In genomic region chr1:67052741-67053534, GRCh38 we compare ENCODE assay signal across 8 cellular contexts. TPM values are rescaled to one million over a fixed set of nuclear protein-coding genes. Genes with fewer than 3 reads are reported as not detected.
DNase-seq lines count a peak whose midpoint lies in the region; ATAC-seq and TF ChIP-seq lines count a peak whose summit lies in the region.

No MANE protein-coding gene starts in this region.

- peak; percentile 46 for DNase-seq in DMS 273 (lab: John Stamatoyannopoulos, UW; ENCODE audit: unreplicated experiment)
- no peak for DNase-seq in DMS 273 treated with DMSO at 0.1 percent for 48 hours (lab: John Stamatoyannopoulos, UW)
- no peak for DNase-seq in Jurkat, Clone E6-1 (ENCODE audit: low read depth, low spot score)
- peak; percentile 16 for DNase-seq in WTC11 (ENCODE audit: low spot score)
- DNase-seq in epithelial cell of esophagus (ENCODE audit: low read depth), result peak; percentile 94
- DNase-seq in midbrain (lab: John Stamatoyannopoulos, UW), result peak; percentile 33

- H3K27ac Mint-ChIP-seq in WTC11, result no peak overlapping the region

- TF ChIP-seq CTCF in WTC11 (IDR thresholded peaks at IDR 0.05) (no peak), epithelial cell of esophagus (IDR thresholded peaks at IDR 0.05; ENCODE audit: insufficient read depth, low read depth, low read length, missing control alignments) (no peak)

- peak overlapping the region; percentile 90 for H3K27ac ChIP-seq in temporal lobe (ENCODE audit: low read depth, low read length)

- ATAC-seq in GM21737 (IDR thresholded peaks at IDR 0.05; ENCODE audit: unreplicated experiment), result peak; percentile 30
- ATAC-seq in WTC11, result peak; percentile 13

- H3K4me3 Mint-ChIP-seq in WTC11, result peak overlapping the region; percentile 75

- POLR2A ChIA-PET in WTC11 (lab: Charles Lee), result interaction anchor here (0.7 to 1.3 kb wide), 6 partner anchors 18 to 128 kb away, joined by 3 to 6 read pairs (median 3); partner anchors contain the start of genes DNAI4 and MIER1

- no peaks in the 10 kb centered on the region; the same call in 1 of the 2 replicates for H3K36me3 Mint-ChIP-seq in WTC11

- H3K4me3 ChIP-seq in Jurkat, Clone E6-1 (ENCODE audit: low read length), result peak overlapping the region; percentile 67
- H3K4me3 ChIP-seq in epithelial cell of esophagus (ENCODE audit: low read length), result peak overlapping the region; percentile 80

- peaks cover 22% of the 10 kb centered on the region for H3K4me1 Mint-ChIP-seq in WTC11

- CTCF ChIA-PET in WTC11 (lab: Charles Lee), result interaction anchor here (0.9 to 1.3 kb wide), 5 partner anchors 34 to 160 kb away, joined by 3 to 10 read pairs (median 6); partner anchors contain the start of genes DNAI4 and MIER1

- no peaks in the 10 kb centered on the region for H3K9me3 Mint-ChIP-seq in WTC11

- peaks cover 7% of the 10 kb centered on the region for H3K27me3 Mint-ChIP-seq in WTC11 (ENCODE audit: low read depth)

TF ChIP-seq in WTC11, 78 proteins besides CTCF, POLR2A, EP300 and RAD21:
- 0 out of 2 replicates have a peak, but pooled peaks have one; percentile 22 for TF ChIP-seq ZNF232 (CRISPR knock-in tag; IDR thresholded peaks at IDR 0.05)
- no peak for TF ChIP-seq ZNF671 (CRISPR knock-in tag; IDR thresholded peaks at IDR 0.05)
- TF ChIP-seq, protein P1, sequence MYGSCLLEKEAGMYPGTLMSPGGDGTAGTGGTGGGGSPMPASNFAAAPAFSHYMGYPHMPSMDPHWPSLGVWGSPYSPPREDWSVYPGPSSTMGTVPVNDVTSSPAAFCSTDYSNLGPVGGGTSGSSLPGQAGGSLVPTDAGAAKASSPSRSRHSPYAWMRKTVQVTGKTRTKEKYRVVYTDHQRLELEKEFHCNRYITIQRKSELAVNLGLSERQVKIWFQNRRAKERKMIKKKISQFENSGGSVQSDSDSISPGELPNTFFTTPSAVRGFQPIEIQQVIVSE (CRISPR knock-in tag; IDR thresholded peaks at IDR 0.05; ENCODE audit: borderline replicate concordance), result no peak
- no peak for TF ChIP-seq PRRX2 (CRISPR knock-in tag; IDR thresholded peaks at IDR 0.05)

RNA-seq across cellular contexts. Expression of gene SLC35D1, which starts 1.0 kb away (rescaled TPM):
- polyA plus RNA-seq in Jurkat, Clone E6-1 (2012; ENCODE audit: insufficient read depth, insufficient read length), result 4.9 TPM
- total RNA-seq in WTC11 (2021), result 2.4 to 3.0 TPM (median 2.6 TPM) in 3 replicates
- 9.3 TPM for total RNA-seq in temporal lobe

Comparison
In these comparisons a context has a peak if more than half of its experiments do, and no peak if none do; other contexts are left out.
1. DNase-seq: peak in DMS 273 (single experiment), WTC11 (single experiment), epithelial cell of esophagus (single experiment) and midbrain (single experiment); none in DMS 273 treated with DMSO at 0.1 percent for 48 hours (single experiment) and Jurkat, Clone E6-1 (single experiment).